25 cellular contexts compared by ENCODE assay signal in the genomic region with DNA sequence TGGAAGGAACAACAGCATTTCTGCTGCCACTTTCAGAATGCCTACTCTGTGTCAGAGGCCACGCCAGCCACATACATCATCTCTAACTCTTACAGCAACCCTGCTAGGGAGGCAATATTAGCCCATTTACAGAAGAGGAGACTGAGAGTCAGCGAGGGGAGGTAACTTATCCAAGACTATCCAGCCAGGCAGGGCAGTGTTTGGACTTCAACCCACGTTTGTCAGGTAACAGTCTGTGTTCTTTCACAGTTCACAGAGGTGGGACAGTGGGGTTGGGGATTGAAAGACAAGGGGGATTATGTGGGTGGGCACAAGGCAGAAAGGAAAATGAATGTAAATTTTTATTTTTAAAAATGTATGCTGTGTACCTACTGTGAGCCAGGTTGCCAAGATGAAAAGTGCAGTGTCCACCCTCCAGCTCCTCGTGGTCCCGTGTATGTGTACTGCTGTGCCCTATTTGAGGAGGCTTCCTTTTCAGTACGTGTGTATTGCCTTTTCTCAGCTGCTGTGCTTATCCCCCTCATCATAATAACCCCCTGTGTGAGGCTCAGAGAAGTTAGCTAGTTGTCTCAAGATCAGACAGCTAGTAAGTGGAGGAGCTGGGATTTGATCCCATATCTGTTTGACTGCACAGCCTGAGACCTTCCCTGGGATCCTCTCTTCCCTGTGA. TPM values are rescaled to one million over a fixed set of nuclear protein-coding genes. Genes with fewer than 3 reads are reported as not detected.
"Had no signal": no experiment of that assay in that cellular context is flagged by ENCODE, and none has a peak within 500 bp of the region (broad histone marks: within the 10 kb centered on the region; RNA-seq: fewer than 3 reads in every experiment).

No MANE protein-coding gene starts in this region.

- H3K4me1 ChIP-seq: thyroid gland, upper lobe of right lung had no signal

- H3K36me3 ChIP-seq: thyroid gland, upper lobe of right lung had no signal

- H3K4me3 Mint-ChIP-seq: activated CD8-positive, alpha-beta T cell treated with anti-CD3 and anti-CD28 coated beads for 36 hours; activated naive CD8-positive, alpha-beta T cell; central memory CD8-positive, alpha-beta T cell; naive thymus-derived CD4-positive, alpha-beta T cell; stimulated activated effector memory CD8-positive, alpha-beta T cell treated with anti-CD3 and anti-CD28 coated beads, Interleukin-12 subunit alpha, Interleukin-12 subunit beta, amount 100 ng/mL, for 72 hours; stimulated activated naive CD8-positive, alpha-beta T cell treated with anti-CD3 and anti-CD28 coated beads, Interleukin-15, Interleukin-2, amounts not matched to agents 100 ng/mL and 50 ng/mL, for 24 hours had no signal

- DNase-seq: activated CD4-positive, alpha-beta T cell treated with anti-CD3 and anti-CD28 coated beads, Interleukin-2, amount 50 U/mL, for 1 hour; activated CD8-positive, alpha-beta T cell treated with anti-CD3 and anti-CD28 coated beads for 36 hours; activated naive CD4-positive, alpha-beta T cell treated with Interleukin-2 at 50 U/mL for 16 hours; activated T-cell treated with anti-CD3 and anti-CD28 coated beads, Interleukin-2, amount 50 U/mL, for 1 hour; anterior cingulate cortex; dermis blood vessel endothelial cell; effector CD4-positive, alpha-beta T cell; midbrain; naive thymus-derived CD4-positive, alpha-beta T cell; small intestine; stimulated activated CD4-positive, alpha-beta T cell treated with anti-CD3 and anti-CD28 coated beads, Interleukin-4, amount 100 ng/mL, for 24 hours; substantia nigra; thyroid gland had no signal

- H3K27ac Mint-ChIP-seq: activated CD8-positive, alpha-beta T cell treated with anti-CD3 and anti-CD28 coated beads for 36 hours; activated naive CD8-positive, alpha-beta T cell; activated T-helper 2 cell treated with anti-CD3 and anti-CD28 coated beads, Interferon-gamma antibody, Interleukin-2, Interleukin-4, amounts not matched to agents 10 μg/mL and 5 μg/mL and 100 μg/mL, durations not matched to agents 14 hours and 24 hours and 36 hours; progenitor cell of endocrine pancreas; stimulated activated effector memory CD8-positive, alpha-beta T cell treated with anti-CD3 and anti-CD28 coated beads, Interleukin-12 subunit alpha, Interleukin-12 subunit beta, amount 100 ng/mL, for 72 hours; stimulated activated naive CD8-positive, alpha-beta T cell treated with anti-CD3 and anti-CD28 coated beads, Interleukin-15, Interleukin-2, amounts not matched to agents 100 ng/mL and 50 ng/mL, for 24 hours had no signal

- H3K36me3 Mint-ChIP-seq: activated naive CD8-positive, alpha-beta T cell; naive thymus-derived CD4-positive, alpha-beta T cell; stimulated activated effector memory CD8-positive, alpha-beta T cell treated with anti-CD3 and anti-CD28 coated beads, Interleukin-12 subunit alpha, Interleukin-12 subunit beta, amount 100 ng/mL, for 72 hours had no signal

- H3K9me3 ChIP-seq: thyroid gland, upper lobe of right lung had no signal

- H3K9me3 Mint-ChIP-seq: activated CD8-positive, alpha-beta T cell treated with anti-CD3 and anti-CD28 coated beads for 36 hours; activated T-helper 2 cell treated with anti-CD3 and anti-CD28 coated beads, Interferon-gamma antibody, Interleukin-2, Interleukin-4, amounts not matched to agents 10 μg/mL and 5 μg/mL and 100 μg/mL, durations not matched to agents 14 hours and 24 hours and 36 hours; central memory CD8-positive, alpha-beta T cell; stimulated activated effector memory CD8-positive, alpha-beta T cell treated with anti-CD3 and anti-CD28 coated beads, Interleukin-12 subunit alpha, Interleukin-12 subunit beta, amount 100 ng/mL, for 72 hours; stimulated activated naive CD8-positive, alpha-beta T cell treated with anti-CD3 and anti-CD28 coated beads, Interleukin-15, Interleukin-2, amounts not matched to agents 100 ng/mL and 50 ng/mL, for 24 hours had no signal

- H3K4me3 ChIP-seq: thyroid gland, upper lobe of right lung had no signal

- H3K27me3 ChIP-seq: thyroid gland, upper lobe of right lung had no signal

- ATAC-seq: activated CD8-positive, alpha-beta T cell treated with anti-CD3 and anti-CD28 coated beads for 36 hours; naive thymus-derived CD4-positive, alpha-beta T cell; sciatic nerve; SK-N-SH treated with all-trans-retinoic acid at 6 μM for 48 hours; stimulated activated effector memory CD8-positive, alpha-beta T cell treated with anti-CD3 and anti-CD28 coated beads, Interleukin-12 subunit alpha, Interleukin-12 subunit beta, amount 100 ng/mL, for 72 hours; upper lobe of right lung had no signal

- H3K27ac ChIP-seq: thyroid gland, upper lobe of right lung had no signal

- H3K4me1 Mint-ChIP-seq: central memory CD8-positive, alpha-beta T cell had no signal

RNA-seq across cellular contexts. Expression of a gene that starts 16.5 kb away (rescaled TPM):
- total RNA-seq: activated CD8-positive, alpha-beta T cell treated with anti-CD3 and anti-CD28 coated beads for 36 hours; activated T-helper 2 cell treated with anti-CD3 and anti-CD28 coated beads, Interferon-gamma antibody, Interleukin-2, Interleukin-4, amounts not matched to agents 10 μg/mL and 5 μg/mL and 100 μg/mL, durations not matched to agents 14 hours and 24 hours and 36 hours; bronchial epithelial cell; dermis blood vessel endothelial cell; epithelial cell of proximal tubule; naive thymus-derived CD4-positive, alpha-beta T cell; osteoblast had no signal
- polyA plus RNA-seq: naive thymus-derived CD4-positive, alpha-beta T cell had no signal
